11 cellular contexts compared by ENCODE assay signal in genomic region chr2:203812294-203813221, GRCh38. TPM values are rescaled to one million over a fixed set of nuclear protein-coding genes. Genes with fewer than 3 reads are reported as not detected.
A peak's percentile ranks its signal among the peaks of the same experiment; 100 is the strongest.
DNase-seq lines count a peak whose midpoint lies in the region; ATAC-seq and TF ChIP-seq lines count a peak whose summit lies in the region.
"Had no signal": no experiment of that assay in that cellular context is flagged by ENCODE, and none has a peak within 500 bp of the region (broad histone marks: within the 10 kb centered on the region; RNA-seq: fewer than 3 reads in every experiment).

No MANE protein-coding gene starts in this region.

- H3K27ac Mint-ChIP-seq in CD14-positive monocyte = peak overlapping the region; percentile 88 to 97 (median 93)
- peak overlapping the region in 7 of 9 donors; percentile 6 to 79 (median 38) for H3K27ac Mint-ChIP-seq in naive thymus-derived CD4-positive, alpha-beta T cell

- H3K9me3 ChIP-seq in IMR-90 (ENCODE audit: control insufficient read depth, insufficient read depth, low read length) (no peaks in the 10 kb centered on the region), ascending aorta (no peaks in the 10 kb centered on the region)
- H3K9me3 ChIP-seq in naive thymus-derived CD4-positive, alpha-beta T cell (ENCODE audit: control insufficient read depth in 2 of 3, low read length in 3 of 3) = no peaks in the 10 kb centered on the region
- H3K9me3 ChIP-seq: psoas muscle had no signal

- intact Hi-C loops in CD14-positive monocyte (cut with micrococcal nuclease) (loop anchor here (5.0 to 10.0 kb wide), 3 partner anchors 92 to 158 kb away; no protein-coding TSS in a partner anchor), IMR-90 (cut with micrococcal nuclease) (loop anchor here (10.0 kb wide), 1 partner anchor 488 kb away; the partner anchor contains the start of gene ABI2), ascending aorta (cut with DNase I) (loop anchor here (10.0 kb wide), 1 partner anchor 158 kb away; no protein-coding TSS in a partner anchor)
- intact Hi-C loops in naive thymus-derived CD4-positive, alpha-beta T cell (cut with micrococcal nuclease) = loop anchor here (5.0 to 10.0 kb wide), 4 partner anchors 528 to 978 kb away; partner anchors contain the start of genes CARF (in 1 of the 2), ICA1L (in 1 of the 2) and WDR12 (in 1 of the 2)

- peak overlapping the region; percentile 79 for H2AK9ac ChIP-seq in IMR-90 (replicated peaks; ENCODE audit: low read depth, low read length, poor library complexity)

- no peak overlapping the region for H3K4me3 Mint-ChIP-seq in CD14-positive monocyte
- H3K4me3 Mint-ChIP-seq in naive thymus-derived CD4-positive, alpha-beta T cell = peak overlapping the region in 2 of 10 donors; percentile 31 to 54

- CTCF ChIA-PET in IMR-90 (lab: Yijun Ruan, JAX) = no interaction called here
- CTCF ChIA-PET in naive thymus-derived CD4-positive, alpha-beta T cell (lab: Charles Lee) = interaction anchor here (0.8 to 7.8 kb wide), 12 partner anchors 8 to 587 kb away, joined by 3 to 136 read pairs (median 11); no protein-coding TSS in a partner anchor

- H4K8ac ChIP-seq in IMR-90 (ENCODE audit: low read depth in 2 of 2, low read length in 2 of 2) = peak overlapping the region; percentile 33 to 89

- peaks cover 14% of the 10 kb centered on the region for H3K4me1 ChIP-seq in IMR-90 (ENCODE audit: control insufficient read depth, insufficient read depth, low read length)
- H3K4me1 ChIP-seq in ascending aorta = no peaks in the 10 kb centered on the region
- peaks cover 30 to 33% of the 10 kb centered on the region in 2 donors for H3K4me1 ChIP-seq in naive thymus-derived CD4-positive, alpha-beta T cell (ENCODE audit: control insufficient read depth in 2 of 2, insufficient read depth in 2 of 2, low read length in 2 of 2)

- in situ Hi-C loops in IMR-90 (cut with MboI; ENCODE audit: low sequenced_read_pairs) = loop anchor here (5.0 to 25.0 kb wide), 2 partner anchors 320 to 575 kb away; partner anchors contain the start of gene CYP20A1

- H2BK15ac ChIP-seq in IMR-90 (ENCODE audit: low read depth, low read length) = peak overlapping the region; percentile 87; the same call in 2 of the 3 replicates

- H3K27me3 ChIP-seq in IMR-90 (ENCODE audit: control insufficient read depth, insufficient read depth, low read length) = peaks cover 12% of the 10 kb centered on the region
- no peaks in the 10 kb centered on the region for H3K27me3 ChIP-seq in ascending aorta
- H3K27me3 ChIP-seq in naive thymus-derived CD4-positive, alpha-beta T cell (ENCODE audit: control insufficient read depth in 2 of 2, insufficient read depth in 2 of 2, low read length in 2 of 2) = no peaks in the 10 kb centered on the region

- no peak overlapping the region for H3K27ac ChIP-seq in IMR-90 (ENCODE audit: insufficient read depth, low read length)
- H3K27ac ChIP-seq in ascending aorta = peak overlapping the region; percentile 1 to 2
- no peak overlapping the region for H3K27ac ChIP-seq in naive thymus-derived CD4-positive, alpha-beta T cell (ENCODE audit: low read depth, low read length)
- H3K27ac ChIP-seq: psoas muscle had no signal

- peak overlapping the region; percentile 90; the same call in 1 of the 2 replicates for H4K5ac ChIP-seq in IMR-90 (ENCODE audit: low read depth, low read length)

- H3K4me3 ChIP-seq in IMR-90 (ENCODE audit: insufficient read depth, low read depth, low read length) (no peak overlapping the region), ascending aorta (no peak overlapping the region)
- H3K4me3 ChIP-seq in naive thymus-derived CD4-positive, alpha-beta T cell (ENCODE audit: low read length) = no peak overlapping the region
- H3K4me3 ChIP-seq: psoas muscle had no signal

- peaks cover 0 to 12% of the 10 kb centered on the region in 2 donors for H3K36me3 Mint-ChIP-seq in CD14-positive monocyte
- peaks cover 0 to 4% (median 0%) of the 10 kb centered on the region in 5 donors for H3K36me3 Mint-ChIP-seq in naive thymus-derived CD4-positive, alpha-beta T cell

- peak overlapping the region; percentile 56 for H3K14ac ChIP-seq in IMR-90 (replicated peaks; ENCODE audit: low read depth, low read length)

- POLR2A ChIA-PET in IMR-90 (lab: Charles Lee; ENCODE audit: unreplicated experiment) = no interaction called here
- POLR2A ChIA-PET in naive thymus-derived CD4-positive, alpha-beta T cell (lab: Charles Lee) = interaction anchor here (0.9 to 2.9 kb wide), 7 partner anchors 7 to 105 kb away, joined by 3 to 13 read pairs (median 3); partner anchors contain the start of gene CD28

- H3K36me3 ChIP-seq in IMR-90 (ENCODE audit: control insufficient read depth, insufficient read depth, low read length) = no peaks in the 10 kb centered on the region
- no peaks in the 10 kb centered on the region for H3K36me3 ChIP-seq in ascending aorta
- no peaks in the 10 kb centered on the region for H3K36me3 ChIP-seq in naive thymus-derived CD4-positive, alpha-beta T cell (ENCODE audit: control insufficient read depth in 2 of 3, insufficient read depth in 3 of 3, low read length in 3 of 3)

- DNase-seq in CD14-positive monocyte (ENCODE audit: low spot score) (no peak), IMR-90 (no peak), ascending aorta (ENCODE audit: low spot score in 2 of 2) (no peak), HuH-7.5 (ENCODE audit: low spot score) (no peak), NCI-H345 (lab: John Stamatoyannopoulos, UW) (no peak)
- DNase-seq in naive thymus-derived CD4-positive, alpha-beta T cell = no peak
- DNase-seq: NCI-H2171 treated with DMSO at 0.1 percent for 48 hours had no signal

- H2BK120ac ChIP-seq in IMR-90 (ENCODE audit: low read depth, low read length) = peak overlapping the region; percentile 77

- H3K9ac ChIP-seq in IMR-90 (ENCODE audit: low read depth, low read length) = no peak overlapping the region

- peaks cover 0 to 7% (median 4%) of the 10 kb centered on the region in 3 donors for H3K27me3 Mint-ChIP-seq in CD14-positive monocyte (ENCODE audit: low read depth in 3 of 3)
- peaks cover 0 to 6% (median 0%) of the 10 kb centered on the region in 5 donors for H3K27me3 Mint-ChIP-seq in naive thymus-derived CD4-positive, alpha-beta T cell

- peak overlapping the region; percentile 65 for H3K4ac ChIP-seq in IMR-90 (ENCODE audit: low read depth, low read length)

- no peak for TF ChIP-seq CTCF in CD14-positive monocyte (IDR thresholded peaks at IDR 0.05)
- no peak for TF ChIP-seq CTCF in IMR-90 (conservative IDR thresholded peaks at IDR 0.05; ENCODE audit: low read depth, low read length)
- TF ChIP-seq CTCF in ascending aorta (IDR thresholded peaks at IDR 0.05) = no peak

- peak overlapping the region; percentile 78 for H2BK20ac ChIP-seq in IMR-90 (ENCODE audit: low read depth, low read length)

- no TSS peak for BruUV-seq in IMR-90 (replicated peaks; lab: Mats Ljungman, UMichigan)

- no peaks in the 10 kb centered on the region for H4K20me1 ChIP-seq in IMR-90 (ENCODE audit: insufficient read depth, low read length)

- no peak for TF ChIP-seq POLR2A in IMR-90 (IDR thresholded peaks at IDR 0.05; ENCODE audit: low read depth, low read length)

- H3K18ac ChIP-seq in IMR-90 (ENCODE audit: low read depth, low read length) = peak overlapping the region; percentile 78; the same call in 1 of the 2 replicates

- WGBS in IMR-90 (ENCODE audit: extremely low coverage in 2 of 2, insufficient read length in 1 of 2), 2 experiments = 90% methylated on average over 4 of the region's 11 CpGs; no CpG with 5 or more reads in 1 of the 2 experiments

- no peak overlapping the region for H3K4me2 ChIP-seq in IMR-90 (ENCODE audit: low read depth, low read length)

- peak overlapping the region; percentile 72 for H2AK5ac ChIP-seq in IMR-90 (ENCODE audit: low read depth, low read length)

- TF ChIP-seq RAD21 in IMR-90 (IDR thresholded peaks at IDR 0.05; ENCODE audit: low read length) = no peak

- H4K91ac ChIP-seq in IMR-90 (ENCODE audit: insufficient read depth, low read depth, low read length) = peak overlapping the region; percentile 85

- H3K9me1 ChIP-seq in IMR-90 (ENCODE audit: insufficient read depth, low read length) = peaks cover 14% of the 10 kb centered on the region

- H3K23ac ChIP-seq in IMR-90 (ENCODE audit: low read depth, low read length) = peak overlapping the region; percentile 6; the same call in 1 of the 2 replicates

- peaks cover 0 to 3% (median 0%) of the 10 kb centered on the region in 7 donors for H3K9me3 Mint-ChIP-seq in CD14-positive monocyte
- H3K9me3 Mint-ChIP-seq in naive thymus-derived CD4-positive, alpha-beta T cell = no peaks in the 10 kb centered on the region

- dilution Hi-C loops in IMR-90 (cut with HindIII; ENCODE audit: low sequenced_read_pairs, unreplicated experiment) = loop anchor here (25.0 kb wide), 1 partner anchor 300 kb away; no protein-coding TSS in a partner anchor

- ATAC-seq in IMR-90 (ENCODE audit: low read depth) (no peak), GM19023 (IDR thresholded peaks at IDR 0.05; ENCODE audit: unreplicated experiment) (no peak), GM19455 (IDR thresholded peaks at IDR 0.05; ENCODE audit: unreplicated experiment) (no peak)
- ATAC-seq in naive thymus-derived CD4-positive, alpha-beta T cell = no peak

- H3K56ac ChIP-seq in IMR-90 (ENCODE audit: extremely low read depth, insufficient read depth, low read length) = no peak overlapping the region

- H2BK5ac ChIP-seq in IMR-90 (ENCODE audit: low read depth, low read length, poor library complexity, severe bottlenecking) = peak overlapping the region; percentile 78

- H2AFZ ChIP-seq in IMR-90 (replicated peaks; ENCODE audit: low read length, poor library complexity) = no peak overlapping the region

- no peaks in the 10 kb centered on the region for H3K79me1 ChIP-seq in IMR-90 (ENCODE audit: low read depth in 1 of 2, low read length in 2 of 2)

- H3K4me1 Mint-ChIP-seq in CD14-positive monocyte = peaks cover 67% of the 10 kb centered on the region
- H3K4me1 Mint-ChIP-seq in naive thymus-derived CD4-positive, alpha-beta T cell = peaks cover 33 to 78% (median 72%) of the 10 kb centered on the region in 7 donors

TF ChIP-seq in IMR-90, 13 proteins besides CTCF, POLR2A, EP300 and RAD21 (continues in another document):
- no peak for TF ChIP-seq RCOR1 (IDR thresholded peaks at IDR 0.05; ENCODE audit: insufficient replicate concordance, low read length)
- TF ChIP-seq, protein P1, sequence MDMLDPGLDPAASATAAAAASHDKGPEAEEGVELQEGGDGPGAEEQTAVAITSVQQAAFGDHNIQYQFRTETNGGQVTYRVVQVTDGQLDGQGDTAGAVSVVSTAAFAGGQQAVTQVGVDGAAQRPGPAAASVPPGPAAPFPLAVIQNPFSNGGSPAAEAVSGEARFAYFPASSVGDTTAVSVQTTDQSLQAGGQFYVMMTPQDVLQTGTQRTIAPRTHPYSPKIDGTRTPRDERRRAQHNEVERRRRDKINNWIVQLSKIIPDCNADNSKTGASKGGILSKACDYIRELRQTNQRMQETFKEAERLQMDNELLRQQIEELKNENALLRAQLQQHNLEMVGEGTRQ (IDR thresholded peaks at IDR 0.05; ENCODE audit: low read depth, low read length) = no peak

RNA-seq across cellular contexts. Expression of gene CTLA4, which starts 55.0 kb away (rescaled TPM):
- not detected for polyA plus RNA-seq in CD14-positive monocyte
- not detected in 2 replicates for total RNA-seq in IMR-90 (2012; rRNA removed)
- polyA plus RNA-seq in IMR-90 (2012; rRNA removed) = not detected in 2 replicates
- polyA plus RNA-seq in IMR-90 (2012; cell fraction: cytosol; rRNA removed) = not detected in 2 replicates
- 0.17 TPM in 1 of 2 replicates, not detected in the other for polyA plus RNA-seq in IMR-90 (2012; cell fraction: nucleus; rRNA removed; ENCODE audit: low replicate concordance)
- total RNA-seq in ascending aorta = not detected
- 10 to 100 TPM; 10.1 to 36.7 (median 20.6) TPM for total RNA-seq in naive thymus-derived CD4-positive, alpha-beta T cell
- polyA plus RNA-seq in naive thymus-derived CD4-positive, alpha-beta T cell = 1 to 10 TPM; 1.9 to 2.5 TPM
- total RNA-seq: M059J, psoas muscle had no signal

Comparison
In these comparisons a context has a peak if more than half of its experiments do, and no peak if none do; other contexts are left out.
1. H3K27ac ChIP-seq: peak in ascending aorta (2 of 2); none in IMR-90 (single experiment) and naive thymus-derived CD4-positive, alpha-beta T cell (single experiment).
2. RNA of gene CTLA4, which starts 55.0 kb away (total RNA-seq): 10.1 to 36.7 TPM in naive thymus-derived CD4-positive, alpha-beta T cell; not detected in IMR-90 and not detected in ascending aorta (single experiment); every median in the first group is over 10 times any median in the second.